In genomic region chr15:59688888-59689625, GRCh38 we compare ENCODE assay signal across 8 cellular contexts. TPM values are rescaled to one million over a fixed set of nuclear protein-coding genes. Genes with fewer than 3 reads are reported as not detected.
DNase-seq lines count a peak whose midpoint lies in the region; ATAC-seq, FAIRE-seq and TF ChIP-seq lines count a peak whose summit lies in the region.

A gene with protein sequence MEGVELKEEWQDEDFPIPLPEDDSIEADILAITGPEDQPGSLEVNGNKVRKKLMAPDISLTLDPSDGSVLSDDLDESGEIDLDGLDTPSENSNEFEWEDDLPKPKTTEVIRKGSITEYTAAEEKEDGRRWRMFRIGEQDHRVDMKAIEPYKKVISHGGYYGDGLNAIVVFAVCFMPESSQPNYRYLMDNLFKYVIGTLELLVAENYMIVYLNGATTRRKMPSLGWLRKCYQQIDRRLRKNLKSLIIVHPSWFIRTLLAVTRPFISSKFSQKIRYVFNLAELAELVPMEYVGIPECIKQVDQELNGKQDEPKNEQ (minus strand): TSS chr15:59689320. CDS start chr15:59682457, 6,863 bp downstream.

- in situ Hi-C loops in GM13977 (cut with MboI; ENCODE audit: low pct_unique_long_range_greater_than_20kb, low sequenced_read_pairs, unreplicated experiment), result no loop called here

- intact Hi-C loops in left ventricle myocardium superior (cut with micrococcal nuclease), result no loop called here
- intact Hi-C loops in psoas muscle (cut with DNase I), result loop anchor here in 1 of 2 donors (10.0 kb wide), 1 partner anchor 846 kb away; no protein-coding TSS in a partner anchor

- H3K4me3 ChIP-seq in psoas muscle, result peak within 1 kb of the TSS; percentile 75

- peak; percentile 4 for TF ChIP-seq CTCF in GM13977 (IDR thresholded peaks at IDR 0.05; ENCODE audit: extremely low read depth, insufficient read depth, missing control alignments)
- no peak for TF ChIP-seq CTCF in psoas muscle (IDR thresholded peaks at IDR 0.05)

- 0% methylated on average over 62 to 74 of the region's 74 CpGs for WGBS in psoas muscle, 3 donors

- H3K9me3 ChIP-seq in psoas muscle, result no peaks in the 10 kb centered on the region

- peak; percentile 98 for FAIRE-seq in urothelium cell line (lab: Jason Lieb, UNC)

- H3K4me1 ChIP-seq in psoas muscle, result peaks cover 30% of the 10 kb centered on the region

- peak; percentile 93 for DNase-seq in GM13977 (ENCODE audit: low spot score)
- DNase-seq in NCI-H187 (lab: John Stamatoyannopoulos, UW), result peak; percentile 70 to 84
- peak; percentile 89 to 100 (median 99) for DNase-seq in T-helper 2 cell
- DNase-seq in left ventricle myocardium superior, result peak; percentile 100
- DNase-seq in psoas muscle, result peak; percentile 99 to 100
- peak; percentile 99 for DNase-seq in urothelium cell line (ENCODE audit: low spot score)

- H3K36me3 ChIP-seq in psoas muscle (ENCODE audit: insufficient read depth in 1 of 2, low read depth in 1 of 2), result peaks cover 0 to 8% of the 10 kb centered on the region in 2 donors

- no peaks in the 10 kb centered on the region for H3K27me3 ChIP-seq in psoas muscle (ENCODE audit: insufficient read depth in 3 of 3, low read length in 2 of 3)

- peak within 1 kb of the TSS; percentile 82 for H3K27ac ChIP-seq in angular gyrus (ENCODE audit: low read depth, low read length)
- H3K27ac ChIP-seq in psoas muscle, result peak within 1 kb of the TSS; percentile 93

- ATAC-seq in HG02884 (IDR thresholded peaks at IDR 0.05; ENCODE audit: unreplicated experiment) (peak; percentile 71), left ventricle myocardium superior (peak; percentile 98), psoas muscle (peak; percentile 95 to 98 (median 96))

RNA-seq across cellular contexts. Expression of the gene that starts here (rescaled TPM):
- 70.9 TPM for total RNA-seq in left ventricle myocardium superior
- total RNA-seq in psoas muscle, result 10 to 100 TPM; 46.7 to 79.0 (median 73.8) TPM
- polyA plus RNA-seq in psoas muscle, result 100 to 1,000 TPM in 1 of 3 donors, 10 to 100 TPM in 2; 39.0 to 100 (median 45.6) TPM

Comparison
In these comparisons a context has a peak if more than half of its experiments do, and no peak if none do; other contexts are left out.
1. Peak in every context shown above with its lines: DNase-seq, ATAC-seq, H3K4me3 ChIP-seq and H3K27ac ChIP-seq.